8 cellular contexts compared by ENCODE assay signal in genomic region chr10:5811387-5811821, GRCh38. TPM values are rescaled to one million over a fixed set of nuclear protein-coding genes. Genes with fewer than 3 reads are reported as not detected.
DNase-seq lines count a peak whose midpoint lies in the region; ATAC-seq and TF ChIP-seq lines count a peak whose summit lies in the region.

No MANE protein-coding gene starts in this region.

- H3K4me3 ChIP-seq in fibroblast of mammary gland (ENCODE audit: control insufficient read depth, low read depth, low read length) (peak overlapping the region; percentile 64), prostate gland (peak overlapping the region; percentile 3 to 74)

- no peak for DNase-seq in stimulated activated naive CD8-positive, alpha-beta T cell treated with anti-CD3 and anti-CD28 coated beads, Interleukin-15, Interleukin-2, amounts not matched to agents 100 U/mL and 50 U/mL, for 24 hours
- DNase-seq in fibroblast of mammary gland (ENCODE audit: low read depth) (peak; percentile 65), prostate gland (ENCODE audit: low spot score) (no peak), 8988T (no peak), NOMO-1 treated with DMSO at 0.1 percent for 48 hours (lab: John Stamatoyannopoulos, UW; ENCODE audit: unreplicated experiment) (no peak)

- no peaks in the 10 kb centered on the region for H3K36me3 ChIP-seq in prostate gland

- H3K9me3 ChIP-seq in prostate gland: no peaks in the 10 kb centered on the region

- WGBS in prostate gland: 6% methylated on average over 6 of the region's 6 CpGs

- H3K4me1 ChIP-seq in prostate gland (replicated peaks): peaks cover 5% of the 10 kb centered on the region

- TF ChIP-seq POLR2A in prostate gland (IDR thresholded peaks at IDR 0.05): no peak

- H3K9me3 Mint-ChIP-seq in stimulated activated naive CD8-positive, alpha-beta T cell treated with anti-CD3 and anti-CD28 coated beads, Interleukin-15, Interleukin-2, amounts not matched to agents 100 ng/mL and 50 ng/mL, for 24 hours: no peaks in the 10 kb centered on the region

- intact Hi-C loops in prostate gland (cut with DNase I): loop anchor here (10.0 kb wide), 1 partner anchor 277 kb away; no protein-coding TSS in a partner anchor

- ATAC-seq in stimulated activated naive CD8-positive, alpha-beta T cell treated with anti-CD3 and anti-CD28 coated beads, Interleukin-15, Interleukin-2, amounts not matched to agents 100 U/mL and 50 U/mL, for 24 hours: no peak
- ATAC-seq in SK-N-SH treated with all-trans-retinoic acid at 6 μM for 48 hours (peak; percentile 27), HG03378 (IDR thresholded peaks at IDR 0.05; ENCODE audit: unreplicated experiment) (no peak)

- no peaks in the 10 kb centered on the region for H3K27me3 Mint-ChIP-seq in stimulated activated naive CD8-positive, alpha-beta T cell treated with anti-CD3 and anti-CD28 coated beads, Interleukin-15, Interleukin-2, amounts not matched to agents 100 ng/mL and 50 ng/mL, for 24 hours

- TF ChIP-seq CTCF in fibroblast of mammary gland (conservative IDR thresholded peaks at IDR 0.05; ENCODE audit: control insufficient read depth, insufficient read depth, low read depth, low read length) (no peak), prostate gland (IDR thresholded peaks at IDR 0.05) (no peak)

- H3K27me3 ChIP-seq in prostate gland (replicated peaks; ENCODE audit: insufficient read depth): no peaks in the 10 kb centered on the region

- no peak overlapping the region for H3K27ac ChIP-seq in prostate gland

- H3K4me1 Mint-ChIP-seq in stimulated activated naive CD8-positive, alpha-beta T cell treated with anti-CD3 and anti-CD28 coated beads, Interleukin-15, Interleukin-2, amounts not matched to agents 100 ng/mL and 50 ng/mL, for 24 hours (ENCODE audit: low read depth): peaks cover 74% of the 10 kb centered on the region

- H3K36me3 Mint-ChIP-seq in stimulated activated naive CD8-positive, alpha-beta T cell treated with anti-CD3 and anti-CD28 coated beads, Interleukin-15, Interleukin-2, amounts not matched to agents 100 ng/mL and 50 ng/mL, for 24 hours (ENCODE audit: low read depth): peaks cover 62% of the 10 kb centered on the region

- H3K27ac Mint-ChIP-seq in stimulated activated naive CD8-positive, alpha-beta T cell treated with anti-CD3 and anti-CD28 coated beads, Interleukin-15, Interleukin-2, amounts not matched to agents 100 ng/mL and 50 ng/mL, for 24 hours: peak overlapping the region; percentile 78

- H3K4me3 Mint-ChIP-seq in stimulated activated naive CD8-positive, alpha-beta T cell treated with anti-CD3 and anti-CD28 coated beads, Interleukin-15, Interleukin-2, amounts not matched to agents 100 ng/mL and 50 ng/mL, for 24 hours: peak overlapping the region; percentile 93

TF ChIP-seq in SK-N-SH treated with all-trans-retinoic acid at 6 μM for 48 hours, 23 proteins besides CTCF, POLR2A, EP300 and RAD21:
- TF ChIP-seq RARB (CRISPR knock-in tag; IDR thresholded peaks at IDR 0.05) (no peak), ESRRG (CRISPR knock-in tag; IDR thresholded peaks at IDR 0.05) (no peak), ZC3H10 (CRISPR knock-in tag; IDR thresholded peaks at IDR 0.05) (no peak), BACH2 (CRISPR knock-in tag; IDR thresholded peaks at IDR 0.05; ENCODE audit: borderline replicate concordance) (no peak), POU6F1 (CRISPR knock-in tag; IDR thresholded peaks at IDR 0.05; ENCODE audit: borderline replicate concordance, low read depth) (no peak), ZFP30 (CRISPR knock-in tag; IDR thresholded peaks at IDR 0.05) (no peak)
TF ChIP-seq in SK-N-SH treated with all-trans-retinoic acid at 6 μM for 48 hours: peak in this region for 0.

RNA-seq across cellular contexts. Expression of gene GDI2, which starts 1.8 kb away (rescaled TPM):
- total RNA-seq in prostate gland: 100 to 1,000 TPM; 186 to 218 TPM
